ENCODE assay signal across 11 cellular contexts in the genomic region with DNA sequence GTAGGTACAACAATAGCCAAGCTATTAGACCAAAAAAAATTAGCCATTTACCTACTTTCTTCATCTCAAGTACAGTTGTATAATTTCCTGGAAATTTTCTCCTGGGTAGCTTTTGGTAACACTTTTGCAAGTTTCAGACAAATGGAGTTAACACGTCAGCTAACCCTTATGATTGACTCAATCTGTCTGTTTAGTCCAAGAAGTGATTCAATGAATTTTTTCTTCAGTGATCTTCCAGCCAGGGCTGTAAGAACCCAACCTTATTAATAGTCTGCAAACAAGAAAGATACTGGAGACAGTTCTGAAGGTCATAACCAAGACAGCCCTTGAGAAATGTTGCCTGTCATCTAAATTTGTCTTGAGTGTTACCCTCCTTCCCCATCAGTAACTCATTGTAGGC.
"Had no signal": no experiment of that assay in that cellular context is flagged by ENCODE, and none has a peak within 500 bp of the region (broad histone marks: within the 10 kb centered on the region; RNA-seq: fewer than 3 reads in every experiment).

No MANE protein-coding gene starts in this region.

- H3K4me3 ChIP-seq: esophagus muscularis mucosa, gastrocnemius medialis, hepatocyte, lower lobe of right lung, upper lobe of right lung had no signal

- DNase-seq: activated T-cell treated with anti-CD3 and anti-CD28 coated beads, Interleukin-2, amount 50 U/mL, for 1 hour; gastrocnemius medialis; kidney glomerular epithelial cell; lower lobe of right lung; midbrain; stimulated activated CD4-positive, alpha-beta T cell treated with anti-CD3 and anti-CD28 coated beads, Interleukin-4, amount 100 ng/mL, for 1 hour; T-helper 2 cell; upper lobe of right lung had no signal

- H3K4me1 ChIP-seq: gastrocnemius medialis, lower lobe of right lung, upper lobe of right lung had no signal

- H3K36me3 ChIP-seq: esophagus muscularis mucosa, gastrocnemius medialis, lower lobe of right lung, neutrophil, upper lobe of right lung had no signal

- H3K27ac ChIP-seq: gastrocnemius medialis, lower lobe of right lung, neutrophil, upper lobe of right lung had no signal

- H3K9me3 ChIP-seq: esophagus muscularis mucosa, gastrocnemius medialis, lower lobe of right lung, neutrophil, upper lobe of right lung had no signal

- ATAC-seq: gastrocnemius medialis, lower lobe of right lung, upper lobe of right lung had no signal

- H3K27me3 ChIP-seq: esophagus muscularis mucosa, gastrocnemius medialis, hepatocyte, neutrophil, upper lobe of right lung had no signal
